ENCODE assay signal across 14 cellular contexts in genomic region chr4:104592894-104593470, GRCh38.
A peak's percentile ranks its signal among the peaks of the same experiment; 100 is the strongest.
DNase-seq lines count a peak whose midpoint lies in the region; ATAC-seq and TF ChIP-seq lines count a peak whose summit lies in the region.
"Had no signal": no experiment of that assay in that cellular context is flagged by ENCODE, and none has a peak within 500 bp of the region (broad histone marks: within the 10 kb centered on the region; RNA-seq: fewer than 3 reads in every experiment).

No MANE protein-coding gene starts in this region.

- TF ChIP-seq CTCF in vagina (IDR thresholded peaks at IDR 0.05), result no peak

- no peak overlapping the region for H3K4me3 ChIP-seq in duodenal mucosa (ENCODE audit: low read depth in 1 of 2, low read length in 2 of 2)
- no peak overlapping the region for H3K4me3 ChIP-seq in mesodermal cell (ENCODE audit: extremely low read depth, insufficient read depth, low read length, poor library complexity, severe bottlenecking)
- H3K4me3 ChIP-seq in subcutaneous abdominal adipose tissue (ENCODE audit: low read depth in 1 of 5, low read length in 5 of 5), result peak overlapping the region in 4 of 5 donors; percentile 11 to 51 (median 46)
- H3K4me3 ChIP-seq in vagina, result peak overlapping the region in 1 of 2 donors; percentile 0
- H3K4me3 ChIP-seq: K562 had no signal

- H3K9me3 ChIP-seq in duodenal mucosa (ENCODE audit: control insufficient read depth in 1 of 2, low read length in 2 of 2) (no peaks in the 10 kb centered on the region), mesodermal cell (ENCODE audit: control insufficient read depth, low read length) (no peaks in the 10 kb centered on the region), subcutaneous abdominal adipose tissue (ENCODE audit: control insufficient read depth in 5 of 5, low read length in 5 of 5) (no peaks in the 10 kb centered on the region), vagina (no peaks in the 10 kb centered on the region)

- H3K9ac ChIP-seq in duodenal mucosa (ENCODE audit: low read depth in 1 of 2, low read length in 2 of 2) (peak overlapping the region in 1 of 2 donors; percentile 7), subcutaneous abdominal adipose tissue (ENCODE audit: low read length in 5 of 5) (peak overlapping the region in 2 of 5 donors; percentile 44 to 45)

- ATAC-seq in HG03342 (IDR thresholded peaks at IDR 0.05; ENCODE audit: unreplicated experiment), result no peak
- ATAC-seq: K562, SK-N-SH treated with all-trans-retinoic acid at 6 μM for 48 hours had no signal

- H3K27ac ChIP-seq in duodenal mucosa (ENCODE audit: low read depth, low read length) (peak overlapping the region; percentile 35), mesodermal cell (ENCODE audit: low read depth, low read length, severe bottlenecking) (peak overlapping the region; percentile 92), subcutaneous abdominal adipose tissue (ENCODE audit: low read depth, low read length) (no peak overlapping the region), vagina (no peak overlapping the region)
- H3K27ac ChIP-seq: 22Rv1 had no signal

- intact Hi-C loops in vagina (cut with DNase I), result no loop called here

- no peaks in the 10 kb centered on the region for H3K27me3 ChIP-seq in duodenal mucosa (ENCODE audit: control insufficient read depth in 1 of 2, insufficient read depth in 2 of 2, low read length in 2 of 2)
- H3K27me3 ChIP-seq in subcutaneous abdominal adipose tissue (ENCODE audit: control insufficient read depth in 5 of 5, insufficient read depth in 4 of 5, low read length in 5 of 5), result no peaks in the 10 kb centered on the region
- H3K27me3 ChIP-seq in vagina, result no peaks in the 10 kb centered on the region

- peak; percentile 20 for DNase-seq in DMS53 (lab: John Stamatoyannopoulos, UW)
- no peak for DNase-seq in DMS53 treated with DMSO at 0.1 percent for 48 hours (lab: John Stamatoyannopoulos, UW; ENCODE audit: unreplicated experiment)
- DNase-seq in vagina (ENCODE audit: extremely low spot score in 2 of 2), result no peak
- DNase-seq in NCI-H2081 treated with DMSO at 0.1 percent for 48 hours (lab: John Stamatoyannopoulos, UW), result no peak
- DNase-seq: activated CD4-positive, alpha-beta memory T cell treated with anti-CD3 and anti-CD28 coated beads for 36 hours; activated naive CD8-positive, alpha-beta T cell treated with anti-CD3 and anti-CD28 coated beads for 36 hours; NCI-H510A had no signal

- no peak for TF ChIP-seq POLR2A in vagina (IDR thresholded peaks at IDR 0.05)

- 65 to 75% methylated on average over 4 to 7 of the region's 8 CpGs for WGBS in mesodermal cell (ENCODE audit: insufficient coverage in 2 of 2), 2 experiments

- no peaks in the 10 kb centered on the region for H3K36me3 ChIP-seq in duodenal mucosa (ENCODE audit: control insufficient read depth in 1 of 2, insufficient read depth in 2 of 2, low read length in 2 of 2)
- H3K36me3 ChIP-seq in mesodermal cell (ENCODE audit: control insufficient read depth, insufficient read depth, low read length), result no peaks in the 10 kb centered on the region
- H3K36me3 ChIP-seq in subcutaneous abdominal adipose tissue (ENCODE audit: control insufficient read depth in 5 of 5, insufficient read depth in 5 of 5, low read length in 5 of 5), result no peaks in the 10 kb centered on the region
- no peaks in the 10 kb centered on the region for H3K36me3 ChIP-seq in vagina

- H3K4me1 ChIP-seq in duodenal mucosa (ENCODE audit: control insufficient read depth in 1 of 2, insufficient read depth in 2 of 2, low read length in 2 of 2) (peaks cover 9% of the 10 kb centered on the region in 2 donors), mesodermal cell (ENCODE audit: control insufficient read depth, insufficient read depth, low read length, poor library complexity, severe bottlenecking) (peaks cover 29% of the 10 kb centered on the region), subcutaneous abdominal adipose tissue (ENCODE audit: control insufficient read depth in 5 of 5, insufficient read depth in 5 of 5, low read length in 5 of 5) (peaks cover 0 to 6% (median 0%) of the 10 kb centered on the region in 5 donors), vagina (no peaks in the 10 kb centered on the region)

Comparison
In these comparisons a context has a peak if more than half of its experiments do, and no peak if none do; other contexts are left out.
1. H3K27ac ChIP-seq: peak in duodenal mucosa (single experiment) and mesodermal cell (single experiment); none in subcutaneous abdominal adipose tissue (single experiment) and vagina (single experiment).
2. H3K4me3 ChIP-seq: peak in subcutaneous abdominal adipose tissue (4 of 5); none in duodenal mucosa (0 of 2) and mesodermal cell (single experiment).